ENCODE assay signal across 7 cellular contexts in genomic region chr14:19866061-19866669, GRCh38. TPM values are rescaled to one million over a fixed set of nuclear protein-coding genes. Genes with fewer than 3 reads are reported as not detected.
"Had no signal": no experiment of that assay in that cellular context is flagged by ENCODE, and none has a peak within 500 bp of the region (broad histone marks: within the 10 kb centered on the region; RNA-seq: fewer than 3 reads in every experiment).

No MANE protein-coding gene starts in this region.

RNA-seq across cellular contexts. Expression of gene OR4K2, which starts 8.8 kb away (rescaled TPM):
- total RNA-seq: GM23248, GM23338, H1, H4, H7, H9, HFFc6 had no signal

RNA-seq across cellular contexts. Expression of gene OR4K5, which starts 54.2 kb away (rescaled TPM):
- total RNA-seq: GM23248, GM23338, H1, H4, H7, H9, HFFc6 had no signal
